Comparison of ENCODE assay signal across 1 cellular context in the genomic region with DNA sequence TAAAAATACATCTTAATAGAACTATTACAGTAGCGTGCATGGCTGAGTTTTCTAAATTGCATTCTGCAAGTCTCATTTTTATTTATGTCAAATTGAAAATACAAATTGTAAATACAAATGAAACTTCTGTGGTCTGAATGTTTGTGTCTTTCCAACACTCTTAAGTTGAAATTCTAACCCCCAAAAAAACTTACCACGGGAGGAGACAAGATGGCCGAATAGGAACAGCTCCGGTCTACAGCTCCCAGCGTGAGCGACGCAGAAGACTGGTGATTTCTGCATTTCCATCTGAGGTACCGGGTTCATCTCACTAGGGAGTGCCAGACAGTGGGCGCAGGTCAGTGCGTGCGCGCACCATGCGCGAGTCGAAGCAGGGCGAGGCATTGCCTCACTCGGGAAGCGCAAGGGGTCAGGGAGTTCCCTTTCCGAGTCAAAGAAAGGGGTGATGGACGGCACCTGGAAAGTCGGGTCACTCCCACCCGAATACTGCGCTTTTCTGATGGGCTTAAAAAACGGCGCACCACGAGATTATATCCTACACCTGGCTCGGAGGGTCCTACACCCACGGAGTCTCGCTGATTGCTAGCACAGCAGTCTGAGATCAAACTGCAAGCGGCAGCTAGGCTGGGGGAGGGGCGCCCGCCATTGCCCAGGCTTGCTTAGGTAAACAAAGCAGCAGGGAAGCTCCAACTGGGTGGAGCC.
TF ChIP-seq lines count a peak whose summit lies in the region.
"Not testable (repeated sequence)": the region's sequence is repeated elsewhere in the genome, so short reads cannot be mapped to it uniquely, and the experiment has no call there.

No MANE protein-coding gene starts in this region.

TF ChIP-seq in K562, 482 proteins besides CTCF, POLR2A, EP300 and RAD21 (continued from another document):
- TF ChIP-seq, protein P1, sequence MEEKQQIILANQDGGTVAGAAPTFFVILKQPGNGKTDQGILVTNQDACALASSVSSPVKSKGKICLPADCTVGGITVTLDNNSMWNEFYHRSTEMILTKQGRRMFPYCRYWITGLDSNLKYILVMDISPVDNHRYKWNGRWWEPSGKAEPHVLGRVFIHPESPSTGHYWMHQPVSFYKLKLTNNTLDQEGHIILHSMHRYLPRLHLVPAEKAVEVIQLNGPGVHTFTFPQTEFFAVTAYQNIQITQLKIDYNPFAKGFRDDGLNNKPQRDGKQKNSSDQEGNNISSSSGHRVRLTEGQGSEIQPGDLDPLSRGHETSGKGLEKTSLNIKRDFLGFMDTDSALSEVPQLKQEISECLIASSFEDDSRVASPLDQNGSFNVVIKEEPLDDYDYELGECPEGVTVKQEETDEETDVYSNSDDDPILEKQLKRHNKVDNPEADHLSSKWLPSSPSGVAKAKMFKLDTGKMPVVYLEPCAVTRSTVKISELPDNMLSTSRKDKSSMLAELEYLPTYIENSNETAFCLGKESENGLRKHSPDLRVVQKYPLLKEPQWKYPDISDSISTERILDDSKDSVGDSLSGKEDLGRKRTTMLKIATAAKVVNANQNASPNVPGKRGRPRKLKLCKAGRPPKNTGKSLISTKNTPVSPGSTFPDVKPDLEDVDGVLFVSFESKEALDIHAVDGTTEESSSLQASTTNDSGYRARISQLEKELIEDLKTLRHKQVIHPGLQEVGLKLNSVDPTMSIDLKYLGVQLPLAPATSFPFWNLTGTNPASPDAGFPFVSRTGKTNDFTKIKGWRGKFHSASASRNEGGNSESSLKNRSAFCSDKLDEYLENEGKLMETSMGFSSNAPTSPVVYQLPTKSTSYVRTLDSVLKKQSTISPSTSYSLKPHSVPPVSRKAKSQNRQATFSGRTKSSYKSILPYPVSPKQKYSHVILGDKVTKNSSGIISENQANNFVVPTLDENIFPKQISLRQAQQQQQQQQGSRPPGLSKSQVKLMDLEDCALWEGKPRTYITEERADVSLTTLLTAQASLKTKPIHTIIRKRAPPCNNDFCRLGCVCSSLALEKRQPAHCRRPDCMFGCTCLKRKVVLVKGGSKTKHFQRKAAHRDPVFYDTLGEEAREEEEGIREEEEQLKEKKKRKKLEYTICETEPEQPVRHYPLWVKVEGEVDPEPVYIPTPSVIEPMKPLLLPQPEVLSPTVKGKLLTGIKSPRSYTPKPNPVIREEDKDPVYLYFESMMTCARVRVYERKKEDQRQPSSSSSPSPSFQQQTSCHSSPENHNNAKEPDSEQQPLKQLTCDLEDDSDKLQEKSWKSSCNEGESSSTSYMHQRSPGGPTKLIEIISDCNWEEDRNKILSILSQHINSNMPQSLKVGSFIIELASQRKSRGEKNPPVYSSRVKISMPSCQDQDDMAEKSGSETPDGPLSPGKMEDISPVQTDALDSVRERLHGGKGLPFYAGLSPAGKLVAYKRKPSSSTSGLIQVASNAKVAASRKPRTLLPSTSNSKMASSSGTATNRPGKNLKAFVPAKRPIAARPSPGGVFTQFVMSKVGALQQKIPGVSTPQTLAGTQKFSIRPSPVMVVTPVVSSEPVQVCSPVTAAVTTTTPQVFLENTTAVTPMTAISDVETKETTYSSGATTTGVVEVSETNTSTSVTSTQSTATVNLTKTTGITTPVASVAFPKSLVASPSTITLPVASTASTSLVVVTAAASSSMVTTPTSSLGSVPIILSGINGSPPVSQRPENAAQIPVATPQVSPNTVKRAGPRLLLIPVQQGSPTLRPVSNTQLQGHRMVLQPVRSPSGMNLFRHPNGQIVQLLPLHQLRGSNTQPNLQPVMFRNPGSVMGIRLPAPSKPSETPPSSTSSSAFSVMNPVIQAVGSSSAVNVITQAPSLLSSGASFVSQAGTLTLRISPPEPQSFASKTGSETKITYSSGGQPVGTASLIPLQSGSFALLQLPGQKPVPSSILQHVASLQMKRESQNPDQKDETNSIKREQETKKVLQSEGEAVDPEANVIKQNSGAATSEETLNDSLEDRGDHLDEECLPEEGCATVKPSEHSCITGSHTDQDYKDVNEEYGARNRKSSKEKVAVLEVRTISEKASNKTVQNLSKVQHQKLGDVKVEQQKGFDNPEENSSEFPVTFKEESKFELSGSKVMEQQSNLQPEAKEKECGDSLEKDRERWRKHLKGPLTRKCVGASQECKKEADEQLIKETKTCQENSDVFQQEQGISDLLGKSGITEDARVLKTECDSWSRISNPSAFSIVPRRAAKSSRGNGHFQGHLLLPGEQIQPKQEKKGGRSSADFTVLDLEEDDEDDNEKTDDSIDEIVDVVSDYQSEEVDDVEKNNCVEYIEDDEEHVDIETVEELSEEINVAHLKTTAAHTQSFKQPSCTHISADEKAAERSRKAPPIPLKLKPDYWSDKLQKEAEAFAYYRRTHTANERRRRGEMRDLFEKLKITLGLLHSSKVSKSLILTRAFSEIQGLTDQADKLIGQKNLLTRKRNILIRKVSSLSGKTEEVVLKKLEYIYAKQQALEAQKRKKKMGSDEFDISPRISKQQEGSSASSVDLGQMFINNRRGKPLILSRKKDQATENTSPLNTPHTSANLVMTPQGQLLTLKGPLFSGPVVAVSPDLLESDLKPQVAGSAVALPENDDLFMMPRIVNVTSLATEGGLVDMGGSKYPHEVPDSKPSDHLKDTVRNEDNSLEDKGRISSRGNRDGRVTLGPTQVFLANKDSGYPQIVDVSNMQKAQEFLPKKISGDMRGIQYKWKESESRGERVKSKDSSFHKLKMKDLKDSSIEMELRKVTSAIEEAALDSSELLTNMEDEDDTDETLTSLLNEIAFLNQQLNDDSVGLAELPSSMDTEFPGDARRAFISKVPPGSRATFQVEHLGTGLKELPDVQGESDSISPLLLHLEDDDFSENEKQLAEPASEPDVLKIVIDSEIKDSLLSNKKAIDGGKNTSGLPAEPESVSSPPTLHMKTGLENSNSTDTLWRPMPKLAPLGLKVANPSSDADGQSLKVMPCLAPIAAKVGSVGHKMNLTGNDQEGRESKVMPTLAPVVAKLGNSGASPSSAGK (IDR thresholded peaks at IDR 0.05): peak; percentile 57
- TF ChIP-seq CEBPB (tag; IDR thresholded peaks at IDR 0.05): peak; percentile 53
- TF ChIP-seq MEIS2 (IDR thresholded peaks at IDR 0.05; ENCODE audit: partially characterized antibody): peak; percentile 4
- TF ChIP-seq NFRKB (IDR thresholded peaks at IDR 0.05; ENCODE audit: low read depth): peak; percentile 88
- TF ChIP-seq SMARCE1 (IDR thresholded peaks at IDR 0.05): 0 out of 2 replicates have a peak, but pooled peaks have one; percentile 35
- peak; percentile 66 to 69; a peak in 2 of 4 replicates for TF ChIP-seq FOXK2 (conservative IDR thresholded peaks at IDR 0.05 in 1 of 2, IDR thresholded peaks at IDR 0.05 in 1 of 2; ENCODE audit: low read depth in 2 of 2)
- peak; percentile 82 for TF ChIP-seq TAF7 (tag; IDR thresholded peaks at IDR 0.05)
- TF ChIP-seq NRF1 (conservative IDR thresholded peaks at IDR 0.05 in 1 of 2, IDR thresholded peaks at IDR 0.05 in 1 of 2): peak; percentile 81 to 84
- TF ChIP-seq FOXA1 (IDR thresholded peaks at IDR 0.05; ENCODE audit: borderline replicate concordance): 0 out of 2 replicates have a peak, but pooled peaks have one; percentile 33
- TF ChIP-seq TAF9B (IDR thresholded peaks at IDR 0.05; ENCODE audit: partially characterized antibody): peak; percentile 78
- peak; percentile 55 for TF ChIP-seq EP400 (IDR thresholded peaks at IDR 0.05)
- TF ChIP-seq SMAD4 (CRISPR knock-in tag; conservative IDR thresholded peaks at IDR 0.05): peak; percentile 50; the same call in 1 of the 2 replicates
- not testable (repeated sequence) for TF ChIP-seq NR2C1 (IDR thresholded peaks at IDR 0.05); CEBPG (CRISPR knock-in tag; IDR thresholded peaks at IDR 0.05)
- TF ChIP-seq NR2C1 (tag; IDR thresholded peaks at IDR 0.05): peak; percentile 23; the same call in 1 of the 2 replicates
- TF ChIP-seq CEBPG (tag; conservative IDR thresholded peaks at IDR 0.05 in 1 of 2, IDR thresholded peaks at IDR 0.05 in 1 of 2): 0 out of 4 replicates have a peak, but pooled peaks of 1 of the 2 experiments have one; percentile 17
- TF ChIP-seq EGR1 (conservative IDR thresholded peaks at IDR 0.05): peak; percentile 22; the same call in 1 of the 2 replicates
- peak; percentile 26; the same call in 1 of the 2 replicates for TF ChIP-seq ATF7 (IDR thresholded peaks at IDR 0.05)
- TF ChIP-seq, protein P2, sequence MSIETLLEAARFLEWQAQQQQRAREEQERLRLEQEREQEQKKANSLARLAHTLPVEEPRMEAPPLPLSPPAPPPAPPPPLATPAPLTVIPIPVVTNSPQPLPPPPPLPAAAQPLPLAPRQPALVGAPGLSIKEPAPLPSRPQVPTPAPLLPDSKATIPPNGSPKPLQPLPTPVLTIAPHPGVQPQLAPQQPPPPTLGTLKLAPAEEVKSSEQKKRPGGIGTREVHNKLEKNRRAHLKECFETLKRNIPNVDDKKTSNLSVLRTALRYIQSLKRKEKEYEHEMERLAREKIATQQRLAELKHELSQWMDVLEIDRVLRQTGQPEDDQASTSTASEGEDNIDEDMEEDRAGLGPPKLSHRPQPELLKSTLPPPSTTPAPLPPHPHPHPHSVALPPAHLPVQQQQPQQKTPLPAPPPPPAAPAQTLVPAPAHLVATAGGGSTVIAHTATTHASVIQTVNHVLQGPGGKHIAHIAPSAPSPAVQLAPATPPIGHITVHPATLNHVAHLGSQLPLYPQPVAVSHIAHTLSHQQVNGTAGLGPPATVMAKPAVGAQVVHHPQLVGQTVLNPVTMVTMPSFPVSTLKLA (conservative IDR thresholded peaks at IDR 0.05): 0 out of 4 replicates have a peak, but pooled peaks of 1 of the 2 experiments have one; percentile 42
- TF ChIP-seq PHF8 (IDR thresholded peaks at IDR 0.05; ENCODE audit: borderline replicate concordance, low read length): peak; percentile 22; the same call in 1 of the 2 replicates
- 0 out of 2 replicates have a peak, but pooled peaks have one; percentile 21 for TF ChIP-seq GABPA (tag; conservative IDR thresholded peaks at IDR 0.05; ENCODE audit: low read depth)
- peak; percentile 61; the same call in 1 of the 2 replicates for TF ChIP-seq POLR2H (tag; IDR thresholded peaks at IDR 0.05; ENCODE audit: low read depth)
- peak; percentile 35 for TF ChIP-seq CXXC5 (CRISPR knock-in tag; IDR thresholded peaks at IDR 0.05)
- 0 out of 2 replicates have a peak, but pooled peaks have one; percentile 15 for TF ChIP-seq POLR2G (IDR thresholded peaks at IDR 0.05; ENCODE audit: low read depth, low read length)
- peak; percentile 50 for TF ChIP-seq SUPT5H (IDR thresholded peaks at IDR 0.05)
- 0 out of 2 replicates have a peak, but pooled peaks have one; percentile 40 for TF ChIP-seq MTA3 (IDR thresholded peaks at IDR 0.05; ENCODE audit: borderline replicate concordance)
- peak; percentile 54 for TF ChIP-seq CTBP1 (IDR thresholded peaks at IDR 0.05; ENCODE audit: borderline replicate concordance)
- TF ChIP-seq YY1 (IDR thresholded peaks at IDR 0.05; ENCODE audit: borderline replicate concordance in 1 of 3, control insufficient read depth in 1 of 3, extremely low read depth in 1 of 3, insufficient read depth in 3 of 3, insufficient read length in 1 of 3, insufficient replicate concordance in 2 of 3, low read depth in 1 of 3, low read length in 2 of 3): peak in 2 of 3 experiments; percentile 28 to 65
- TF ChIP-seq MAZ (CRISPR knock-in tag; conservative IDR thresholded peaks at IDR 0.05 in 1 of 2, IDR thresholded peaks at IDR 0.05 in 1 of 2): peak in 1 of 2 experiments; percentile 58; a peak in 2 of 4 replicates
TF ChIP-seq in K562: peak in this region for 34; not testable (repeated sequence) for 448.
